1 cellular context compared by ENCODE assay signal in the genomic region with DNA sequence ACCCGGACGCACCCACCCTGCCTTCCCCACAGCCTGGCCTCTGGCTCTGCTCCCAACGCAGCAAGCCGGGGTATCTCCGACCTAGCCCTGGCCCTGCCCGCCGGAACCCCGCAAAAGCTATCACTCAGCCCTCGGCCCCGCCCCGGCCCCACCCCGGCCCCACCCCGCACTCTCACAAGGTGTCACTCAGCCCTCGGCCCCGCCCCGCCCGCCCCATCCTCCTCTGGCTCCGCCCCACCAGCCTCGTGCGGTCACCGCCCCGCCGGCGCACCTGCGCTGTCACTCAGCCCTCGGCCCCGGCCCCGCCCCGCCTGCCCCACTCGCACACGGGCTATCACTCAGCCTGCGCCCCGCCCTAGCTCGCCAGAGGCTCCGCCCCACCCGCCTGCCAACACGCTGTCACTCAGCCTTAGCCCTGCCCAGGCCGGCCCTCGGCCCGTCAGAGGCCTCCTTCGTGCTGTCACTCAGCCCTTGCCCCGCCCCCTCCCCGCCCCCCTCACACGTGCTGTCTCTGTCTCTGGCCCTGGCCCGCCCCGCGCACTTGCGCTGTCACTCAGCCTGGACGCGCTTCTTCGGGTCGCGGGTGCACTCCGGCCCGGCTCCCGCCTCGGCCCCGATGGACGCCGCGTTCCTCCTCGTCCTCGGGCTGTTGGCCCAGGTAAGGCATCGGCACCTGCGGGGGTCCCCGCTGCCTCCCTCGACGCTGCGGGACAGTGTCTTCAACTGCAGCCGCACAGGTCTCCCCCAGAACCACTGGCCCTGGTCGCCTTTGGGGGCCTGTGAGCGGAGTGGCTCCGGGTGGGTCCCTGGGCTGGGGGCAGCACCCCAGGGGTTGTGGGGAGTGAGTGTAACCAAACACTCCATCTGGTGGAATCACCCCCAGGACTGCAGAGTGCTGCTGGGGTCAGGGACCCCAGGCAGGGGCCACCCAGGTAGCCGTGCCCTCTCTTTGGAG.
TF ChIP-seq lines count a peak whose summit lies in the region.

A gene with protein sequence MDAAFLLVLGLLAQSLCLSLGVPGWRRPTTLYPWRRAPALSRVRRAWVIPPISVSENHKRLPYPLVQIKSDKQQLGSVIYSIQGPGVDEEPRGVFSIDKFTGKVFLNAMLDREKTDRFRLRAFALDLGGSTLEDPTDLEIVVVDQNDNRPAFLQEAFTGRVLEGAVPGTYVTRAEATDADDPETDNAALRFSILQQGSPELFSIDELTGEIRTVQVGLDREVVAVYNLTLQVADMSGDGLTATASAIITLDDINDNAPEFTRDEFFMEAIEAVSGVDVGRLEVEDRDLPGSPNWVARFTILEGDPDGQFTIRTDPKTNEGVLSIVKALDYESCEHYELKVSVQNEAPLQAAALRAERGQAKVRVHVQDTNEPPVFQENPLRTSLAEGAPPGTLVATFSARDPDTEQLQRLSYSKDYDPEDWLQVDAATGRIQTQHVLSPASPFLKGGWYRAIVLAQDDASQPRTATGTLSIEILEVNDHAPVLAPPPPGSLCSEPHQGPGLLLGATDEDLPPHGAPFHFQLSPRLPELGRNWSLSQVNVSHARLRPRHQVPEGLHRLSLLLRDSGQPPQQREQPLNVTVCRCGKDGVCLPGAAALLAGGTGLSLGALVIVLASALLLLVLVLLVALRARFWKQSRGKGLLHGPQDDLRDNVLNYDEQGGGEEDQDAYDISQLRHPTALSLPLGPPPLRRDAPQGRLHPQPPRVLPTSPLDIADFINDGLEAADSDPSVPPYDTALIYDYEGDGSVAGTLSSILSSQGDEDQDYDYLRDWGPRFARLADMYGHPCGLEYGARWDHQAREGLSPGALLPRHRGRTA (plus strand): TSS at position 533 of the 955 bp plus-strand sequence. CDS start 84 bp downstream, at position 617.

TF ChIP-seq in WTC11, 78 proteins besides CTCF, POLR2A, EP300 and RAD21 (continued from another document):
- TF ChIP-seq ESRRA (CRISPR knock-in tag; IDR thresholded peaks at IDR 0.05; ENCODE audit: borderline replicate concordance) (no peak), ETV6 (CRISPR knock-in tag; IDR thresholded peaks at IDR 0.05) (no peak), SP1 (CRISPR knock-in tag; conservative IDR thresholded peaks at IDR 0.05) (peak; percentile 84), PRRX2 (CRISPR knock-in tag; IDR thresholded peaks at IDR 0.05) (no peak), KAT7 (CRISPR knock-in tag; IDR thresholded peaks at IDR 0.05; ENCODE audit: borderline replicate concordance) (no peak), RELA (CRISPR knock-in tag; IDR thresholded peaks at IDR 0.05; ENCODE audit: borderline replicate concordance) (no peak), SOX15 (CRISPR knock-in tag; IDR thresholded peaks at IDR 0.05) (no peak), EMX1 (CRISPR knock-in tag; IDR thresholded peaks at IDR 0.05) (no peak), HMGA2 (CRISPR knock-in tag; IDR thresholded peaks at IDR 0.05) (no peak), GABPB1 (CRISPR knock-in tag; IDR thresholded peaks at IDR 0.05) (0 out of 2 replicates have a peak, but pooled peaks have one; percentile 33), SMAD3 (CRISPR knock-in tag; IDR thresholded peaks at IDR 0.05; ENCODE audit: borderline replicate concordance) (no peak), TEAD4 (CRISPR knock-in tag; IDR thresholded peaks at IDR 0.05) (no peak), SMAD4 (CRISPR knock-in tag; IDR thresholded peaks at IDR 0.05) (no peak)
- TF ChIP-seq, protein P1, sequence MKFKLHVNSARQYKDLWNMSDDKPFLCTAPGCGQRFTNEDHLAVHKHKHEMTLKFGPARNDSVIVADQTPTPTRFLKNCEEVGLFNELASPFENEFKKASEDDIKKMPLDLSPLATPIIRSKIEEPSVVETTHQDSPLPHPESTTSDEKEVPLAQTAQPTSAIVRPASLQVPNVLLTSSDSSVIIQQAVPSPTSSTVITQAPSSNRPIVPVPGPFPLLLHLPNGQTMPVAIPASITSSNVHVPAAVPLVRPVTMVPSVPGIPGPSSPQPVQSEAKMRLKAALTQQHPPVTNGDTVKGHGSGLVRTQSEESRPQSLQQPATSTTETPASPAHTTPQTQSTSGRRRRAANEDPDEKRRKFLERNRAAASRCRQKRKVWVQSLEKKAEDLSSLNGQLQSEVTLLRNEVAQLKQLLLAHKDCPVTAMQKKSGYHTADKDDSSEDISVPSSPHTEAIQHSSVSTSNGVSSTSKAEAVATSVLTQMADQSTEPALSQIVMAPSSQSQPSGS (CRISPR knock-in tag; IDR thresholded peaks at IDR 0.05; ENCODE audit: borderline replicate concordance, low read depth) = no peak
- TF ChIP-seq, protein P2, sequence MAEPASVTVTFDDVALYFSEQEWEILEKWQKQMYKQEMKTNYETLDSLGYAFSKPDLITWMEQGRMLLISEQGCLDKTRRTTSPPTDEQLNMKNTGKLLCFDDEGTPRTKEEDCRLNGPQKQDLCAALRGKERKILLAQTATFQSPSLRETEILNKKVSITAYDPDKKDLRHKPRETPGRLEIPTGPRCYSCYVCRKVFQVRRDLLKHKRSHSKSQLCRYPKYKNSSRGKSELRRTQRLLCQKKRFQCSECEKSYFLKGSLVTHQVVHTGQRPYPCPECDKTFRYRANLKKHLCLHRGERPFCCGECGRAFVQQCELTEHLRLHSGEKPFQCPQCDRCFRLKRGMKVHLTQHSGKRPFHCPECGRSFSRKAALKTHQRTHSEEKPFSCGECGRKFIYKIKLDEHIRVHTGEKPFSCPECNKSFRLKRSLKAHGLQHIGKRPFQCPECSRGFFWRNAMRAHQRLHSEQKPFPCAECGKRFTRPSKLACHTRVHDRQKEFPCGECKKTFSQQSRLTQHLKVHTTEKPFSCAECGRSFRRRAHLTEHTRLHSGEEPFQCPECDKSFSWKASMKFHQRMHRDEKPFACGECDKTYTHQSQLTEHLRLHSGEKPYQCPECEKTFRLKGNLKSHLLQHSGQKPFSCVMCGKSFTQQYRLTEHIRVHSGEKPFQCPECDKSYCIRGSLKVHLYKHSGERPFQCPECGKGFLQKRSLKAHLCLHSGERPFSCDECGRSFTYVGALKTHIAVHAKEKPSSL (CRISPR knock-in tag; conservative IDR thresholded peaks at IDR 0.05) = no peak
- TF ChIP-seq, protein P3, sequence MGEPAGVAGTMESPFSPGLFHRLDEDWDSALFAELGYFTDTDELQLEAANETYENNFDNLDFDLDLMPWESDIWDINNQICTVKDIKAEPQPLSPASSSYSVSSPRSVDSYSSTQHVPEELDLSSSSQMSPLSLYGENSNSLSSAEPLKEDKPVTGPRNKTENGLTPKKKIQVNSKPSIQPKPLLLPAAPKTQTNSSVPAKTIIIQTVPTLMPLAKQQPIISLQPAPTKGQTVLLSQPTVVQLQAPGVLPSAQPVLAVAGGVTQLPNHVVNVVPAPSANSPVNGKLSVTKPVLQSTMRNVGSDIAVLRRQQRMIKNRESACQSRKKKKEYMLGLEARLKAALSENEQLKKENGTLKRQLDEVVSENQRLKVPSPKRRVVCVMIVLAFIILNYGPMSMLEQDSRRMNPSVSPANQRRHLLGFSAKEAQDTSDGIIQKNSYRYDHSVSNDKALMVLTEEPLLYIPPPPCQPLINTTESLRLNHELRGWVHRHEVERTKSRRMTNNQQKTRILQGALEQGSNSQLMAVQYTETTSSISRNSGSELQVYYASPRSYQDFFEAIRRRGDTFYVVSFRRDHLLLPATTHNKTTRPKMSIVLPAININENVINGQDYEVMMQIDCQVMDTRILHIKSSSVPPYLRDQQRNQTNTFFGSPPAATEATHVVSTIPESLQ (CRISPR knock-in tag; IDR thresholded peaks at IDR 0.05) = no peak
- TF ChIP-seq, protein P4, sequence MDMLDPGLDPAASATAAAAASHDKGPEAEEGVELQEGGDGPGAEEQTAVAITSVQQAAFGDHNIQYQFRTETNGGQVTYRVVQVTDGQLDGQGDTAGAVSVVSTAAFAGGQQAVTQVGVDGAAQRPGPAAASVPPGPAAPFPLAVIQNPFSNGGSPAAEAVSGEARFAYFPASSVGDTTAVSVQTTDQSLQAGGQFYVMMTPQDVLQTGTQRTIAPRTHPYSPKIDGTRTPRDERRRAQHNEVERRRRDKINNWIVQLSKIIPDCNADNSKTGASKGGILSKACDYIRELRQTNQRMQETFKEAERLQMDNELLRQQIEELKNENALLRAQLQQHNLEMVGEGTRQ (CRISPR knock-in tag; IDR thresholded peaks at IDR 0.05) = peak; percentile 64
- TF ChIP-seq, protein P5, sequence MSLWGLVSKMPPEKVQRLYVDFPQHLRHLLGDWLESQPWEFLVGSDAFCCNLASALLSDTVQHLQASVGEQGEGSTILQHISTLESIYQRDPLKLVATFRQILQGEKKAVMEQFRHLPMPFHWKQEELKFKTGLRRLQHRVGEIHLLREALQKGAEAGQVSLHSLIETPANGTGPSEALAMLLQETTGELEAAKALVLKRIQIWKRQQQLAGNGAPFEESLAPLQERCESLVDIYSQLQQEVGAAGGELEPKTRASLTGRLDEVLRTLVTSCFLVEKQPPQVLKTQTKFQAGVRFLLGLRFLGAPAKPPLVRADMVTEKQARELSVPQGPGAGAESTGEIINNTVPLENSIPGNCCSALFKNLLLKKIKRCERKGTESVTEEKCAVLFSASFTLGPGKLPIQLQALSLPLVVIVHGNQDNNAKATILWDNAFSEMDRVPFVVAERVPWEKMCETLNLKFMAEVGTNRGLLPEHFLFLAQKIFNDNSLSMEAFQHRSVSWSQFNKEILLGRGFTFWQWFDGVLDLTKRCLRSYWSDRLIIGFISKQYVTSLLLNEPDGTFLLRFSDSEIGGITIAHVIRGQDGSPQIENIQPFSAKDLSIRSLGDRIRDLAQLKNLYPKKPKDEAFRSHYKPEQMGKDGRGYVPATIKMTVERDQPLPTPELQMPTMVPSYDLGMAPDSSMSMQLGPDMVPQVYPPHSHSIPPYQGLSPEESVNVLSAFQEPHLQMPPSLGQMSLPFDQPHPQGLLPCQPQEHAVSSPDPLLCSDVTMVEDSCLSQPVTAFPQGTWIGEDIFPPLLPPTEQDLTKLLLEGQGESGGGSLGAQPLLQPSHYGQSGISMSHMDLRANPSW (CRISPR knock-in tag; conservative IDR thresholded peaks at IDR 0.05; ENCODE audit: low read depth) = no peak
- TF ChIP-seq, protein P6, sequence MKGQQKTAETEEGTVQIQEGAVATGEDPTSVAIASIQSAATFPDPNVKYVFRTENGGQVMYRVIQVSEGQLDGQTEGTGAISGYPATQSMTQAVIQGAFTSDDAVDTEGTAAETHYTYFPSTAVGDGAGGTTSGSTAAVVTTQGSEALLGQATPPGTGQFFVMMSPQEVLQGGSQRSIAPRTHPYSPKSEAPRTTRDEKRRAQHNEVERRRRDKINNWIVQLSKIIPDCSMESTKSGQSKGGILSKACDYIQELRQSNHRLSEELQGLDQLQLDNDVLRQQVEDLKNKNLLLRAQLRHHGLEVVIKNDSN (CRISPR knock-in tag; IDR thresholded peaks at IDR 0.05) = peak; percentile 48; the same call in 1 of the 2 replicates
- TF ChIP-seq, protein P7, sequence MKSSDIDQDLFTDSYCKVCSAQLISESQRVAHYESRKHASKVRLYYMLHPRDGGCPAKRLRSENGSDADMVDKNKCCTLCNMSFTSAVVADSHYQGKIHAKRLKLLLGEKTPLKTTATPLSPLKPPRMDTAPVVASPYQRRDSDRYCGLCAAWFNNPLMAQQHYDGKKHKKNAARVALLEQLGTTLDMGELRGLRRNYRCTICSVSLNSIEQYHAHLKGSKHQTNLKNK (CRISPR knock-in tag; IDR thresholded peaks at IDR 0.05) = no peak
- TF ChIP-seq, protein P8, sequence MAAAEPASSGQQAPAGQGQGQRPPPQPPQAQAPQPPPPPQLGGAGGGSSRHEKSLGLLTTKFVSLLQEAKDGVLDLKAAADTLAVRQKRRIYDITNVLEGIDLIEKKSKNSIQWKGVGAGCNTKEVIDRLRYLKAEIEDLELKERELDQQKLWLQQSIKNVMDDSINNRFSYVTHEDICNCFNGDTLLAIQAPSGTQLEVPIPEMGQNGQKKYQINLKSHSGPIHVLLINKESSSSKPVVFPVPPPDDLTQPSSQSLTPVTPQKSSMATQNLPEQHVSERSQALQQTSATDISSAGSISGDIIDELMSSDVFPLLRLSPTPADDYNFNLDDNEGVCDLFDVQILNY (CRISPR knock-in tag; IDR thresholded peaks at IDR 0.05) = no peak
- TF ChIP-seq, protein P9, sequence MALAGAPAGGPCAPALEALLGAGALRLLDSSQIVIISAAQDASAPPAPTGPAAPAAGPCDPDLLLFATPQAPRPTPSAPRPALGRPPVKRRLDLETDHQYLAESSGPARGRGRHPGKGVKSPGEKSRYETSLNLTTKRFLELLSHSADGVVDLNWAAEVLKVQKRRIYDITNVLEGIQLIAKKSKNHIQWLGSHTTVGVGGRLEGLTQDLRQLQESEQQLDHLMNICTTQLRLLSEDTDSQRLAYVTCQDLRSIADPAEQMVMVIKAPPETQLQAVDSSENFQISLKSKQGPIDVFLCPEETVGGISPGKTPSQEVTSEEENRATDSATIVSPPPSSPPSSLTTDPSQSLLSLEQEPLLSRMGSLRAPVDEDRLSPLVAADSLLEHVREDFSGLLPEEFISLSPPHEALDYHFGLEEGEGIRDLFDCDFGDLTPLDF (CRISPR knock-in tag; IDR thresholded peaks at IDR 0.05) = no peak
